ENCODE assay signal across 15 cellular contexts in genomic region chr16:81175325-81175891, GRCh38.
A peak's percentile ranks its signal among the peaks of the same experiment; 100 is the strongest.
DNase-seq lines count a peak whose midpoint lies in the region; FAIRE-seq and TF ChIP-seq lines count a peak whose summit lies in the region.
"Had no signal": no experiment of that assay in that cellular context is flagged by ENCODE, and none has a peak within 500 bp of the region (broad histone marks: within the 10 kb centered on the region; RNA-seq: fewer than 3 reads in every experiment).

No MANE protein-coding gene starts in this region.

- no peak for TF ChIP-seq CTCF in fibroblast of the aortic adventitia (IDR thresholded peaks at IDR 0.05; ENCODE audit: insufficient read depth, low read length)

- FAIRE-seq in GM19239 (lab: Jason Lieb, UNC) = no peak

- H3K4me3 ChIP-seq in fibroblast of the aortic adventitia (ENCODE audit: low read depth, low read length) = no peak overlapping the region
- H3K4me3 ChIP-seq: ascending aorta, lower lobe of right lung, skin epidermis had no signal

- DNase-seq in GM04504 (ENCODE audit: low read depth) = peak; percentile 32
- DNase-seq in T1000 (lab: John Stamatoyannopoulos, UW) = peak; percentile 7
- DNase-seq in fibroblast of the aortic adventitia (ENCODE audit: low read depth) = peak; percentile 70
- no peak for DNase-seq in SHP77 treated with DMSO at 0.1 percent for 48 hours (lab: John Stamatoyannopoulos, UW)
- no peak for DNase-seq in GM19239 (ENCODE audit: insufficient read length, low spot score)
- no peak for DNase-seq in NOMO-1 treated with DMSO at 0.1 percent for 48 hours (lab: John Stamatoyannopoulos, UW; ENCODE audit: unreplicated experiment)
- DNase-seq in pons (ENCODE audit: low spot score) = no peak
- DNase-seq: activated CD4-positive, CD25-positive, alpha-beta regulatory T cell treated with anti-CD3 and anti-CD28 coated beads, Interleukin-2, amount 50 U/mL, for 72 hours; activated T-cell treated with anti-CD3 and anti-CD28 coated beads, Interleukin-2, amount 50 U/mL, for 24 hours; DMS153; effector memory CD8-positive, alpha-beta T cell; lower lobe of right lung; substantia nigra had no signal

Comparison
In these comparisons a context has a peak if more than half of its experiments do, and no peak if none do; other contexts are left out.
1. DNase-seq: peak in GM04504 (single experiment), T1000 (single experiment) and fibroblast of the aortic adventitia (single experiment); none in SHP77 treated with DMSO at 0.1 percent for 48 hours (single experiment), GM19239 (single experiment), NOMO-1 treated with DMSO at 0.1 percent for 48 hours (single experiment) and pons (single experiment).